1 cellular context compared by ENCODE assay signal in the genomic region with DNA sequence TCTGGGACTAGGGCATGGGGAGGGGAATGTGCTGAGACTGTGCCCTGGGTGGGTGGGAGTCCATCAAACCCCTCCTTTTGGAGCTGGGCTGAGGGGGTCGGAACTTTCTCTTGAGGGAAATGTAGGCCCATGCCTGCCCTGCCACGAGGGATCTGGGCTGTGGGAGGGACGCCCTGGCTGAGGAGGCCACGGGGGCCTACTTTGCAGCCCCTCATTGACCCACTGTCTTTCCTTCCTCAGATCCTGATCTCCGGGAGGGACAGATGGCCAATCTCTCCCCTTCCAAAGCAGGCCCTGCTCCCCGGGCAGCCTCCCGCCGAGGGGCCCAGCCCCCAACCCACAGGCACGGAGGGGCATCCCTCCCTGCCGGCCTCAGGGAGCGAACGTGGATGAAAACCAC.
TF ChIP-seq lines count a peak whose summit lies in the region.

No MANE protein-coding gene starts in this region.

TF ChIP-seq in SK-N-SH treated with all-trans-retinoic acid at 6 μM for 48 hours, 23 proteins besides CTCF, POLR2A, EP300 and RAD21 (continued from another document):
- no peak for TF ChIP-seq POU6F1 (CRISPR knock-in tag; IDR thresholded peaks at IDR 0.05; ENCODE audit: borderline replicate concordance, low read depth)
- no peak for TF ChIP-seq ZNF565 (CRISPR knock-in tag; conservative IDR thresholded peaks at IDR 0.05; ENCODE audit: low read depth)
- no peak for TF ChIP-seq PPARA (CRISPR knock-in tag; IDR thresholded peaks at IDR 0.05; ENCODE audit: borderline replicate concordance)
- no peak for TF ChIP-seq BACH2 (CRISPR knock-in tag; IDR thresholded peaks at IDR 0.05; ENCODE audit: borderline replicate concordance)
- TF ChIP-seq CSDC2 (CRISPR knock-in tag; IDR thresholded peaks at IDR 0.05) = no peak
- no peak for TF ChIP-seq ISL1 (CRISPR knock-in tag; IDR thresholded peaks at IDR 0.05)
- no peak for TF ChIP-seq RARB (CRISPR knock-in tag; IDR thresholded peaks at IDR 0.05)
- no peak for TF ChIP-seq ZFP30 (CRISPR knock-in tag; IDR thresholded peaks at IDR 0.05)
- no peak for TF ChIP-seq ZNF70 (CRISPR knock-in tag; IDR thresholded peaks at IDR 0.05)
- TF ChIP-seq TOX (CRISPR knock-in tag; IDR thresholded peaks at IDR 0.05; ENCODE audit: borderline replicate concordance) = no peak
- no peak for TF ChIP-seq ZFP3 (CRISPR knock-in tag; IDR thresholded peaks at IDR 0.05)
- no peak for TF ChIP-seq SNAI2 (CRISPR knock-in tag; IDR thresholded peaks at IDR 0.05)
- no peak for TF ChIP-seq ZC3H10 (CRISPR knock-in tag; IDR thresholded peaks at IDR 0.05)
- TF ChIP-seq, protein P1, sequence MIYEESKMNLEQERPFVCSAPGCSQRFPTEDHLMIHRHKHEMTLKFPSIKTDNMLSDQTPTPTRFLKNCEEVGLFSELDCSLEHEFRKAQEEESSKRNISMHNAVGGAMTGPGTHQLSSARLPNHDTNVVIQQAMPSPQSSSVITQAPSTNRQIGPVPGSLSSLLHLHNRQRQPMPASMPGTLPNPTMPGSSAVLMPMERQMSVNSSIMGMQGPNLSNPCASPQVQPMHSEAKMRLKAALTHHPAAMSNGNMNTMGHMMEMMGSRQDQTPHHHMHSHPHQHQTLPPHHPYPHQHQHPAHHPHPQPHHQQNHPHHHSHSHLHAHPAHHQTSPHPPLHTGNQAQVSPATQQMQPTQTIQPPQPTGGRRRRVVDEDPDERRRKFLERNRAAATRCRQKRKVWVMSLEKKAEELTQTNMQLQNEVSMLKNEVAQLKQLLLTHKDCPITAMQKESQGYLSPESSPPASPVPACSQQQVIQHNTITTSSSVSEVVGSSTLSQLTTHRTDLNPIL (CRISPR knock-in tag; IDR thresholded peaks at IDR 0.05; ENCODE audit: low read depth) = no peak
- TF ChIP-seq TCF4 (CRISPR knock-in tag; IDR thresholded peaks at IDR 0.05; ENCODE audit: borderline replicate concordance) = no peak
